ENCODE assay signal across 1 cellular context in the genomic region with DNA sequence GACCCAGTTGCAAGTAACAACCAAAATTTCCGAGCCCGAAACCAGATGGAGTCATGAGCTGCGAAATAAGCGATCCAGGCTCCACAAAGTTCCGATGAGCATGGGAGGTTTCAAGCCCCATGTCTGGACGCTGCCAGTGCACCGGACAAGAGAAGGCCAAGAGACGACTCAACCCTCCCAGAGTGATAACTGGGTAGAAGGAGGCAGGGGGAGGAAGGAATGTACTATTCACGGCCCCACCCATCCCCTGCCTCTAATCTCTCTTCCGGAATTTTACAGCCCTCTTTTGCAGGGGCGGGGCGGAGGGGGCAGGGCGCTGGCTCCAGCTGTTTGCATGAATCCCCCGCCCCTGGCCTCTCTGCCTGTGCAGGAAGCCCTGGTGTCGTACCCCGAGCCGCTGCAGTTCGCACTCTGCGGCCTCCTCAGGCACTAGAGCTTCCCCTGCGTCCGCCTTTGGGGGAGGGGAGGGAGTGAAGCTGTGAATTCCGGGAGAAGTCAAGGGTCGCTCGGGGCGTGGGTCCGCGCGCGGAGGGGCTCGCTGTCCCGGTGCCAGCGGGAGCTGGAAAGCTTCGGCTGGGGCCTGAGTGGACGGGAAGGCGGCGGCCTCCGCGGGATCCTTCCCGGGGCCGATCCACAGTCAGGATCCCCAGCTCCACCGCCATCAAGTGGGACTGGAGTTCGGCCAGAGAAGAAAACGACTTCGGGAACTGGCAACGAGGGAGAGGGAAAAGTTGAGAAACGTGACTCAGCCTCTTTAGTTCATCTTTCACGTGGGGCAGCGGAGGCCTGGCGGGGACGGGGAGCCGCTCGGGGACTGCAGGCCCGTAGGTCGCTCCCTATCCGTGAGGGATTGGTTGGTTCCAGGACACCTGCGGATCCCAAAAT.
TF ChIP-seq lines count a peak whose summit lies in the region.

No MANE protein-coding gene starts in this region.

TF ChIP-seq in WTC11, 78 proteins besides CTCF, POLR2A, EP300 and RAD21 (continued from another document):
- TF ChIP-seq, protein P1, sequence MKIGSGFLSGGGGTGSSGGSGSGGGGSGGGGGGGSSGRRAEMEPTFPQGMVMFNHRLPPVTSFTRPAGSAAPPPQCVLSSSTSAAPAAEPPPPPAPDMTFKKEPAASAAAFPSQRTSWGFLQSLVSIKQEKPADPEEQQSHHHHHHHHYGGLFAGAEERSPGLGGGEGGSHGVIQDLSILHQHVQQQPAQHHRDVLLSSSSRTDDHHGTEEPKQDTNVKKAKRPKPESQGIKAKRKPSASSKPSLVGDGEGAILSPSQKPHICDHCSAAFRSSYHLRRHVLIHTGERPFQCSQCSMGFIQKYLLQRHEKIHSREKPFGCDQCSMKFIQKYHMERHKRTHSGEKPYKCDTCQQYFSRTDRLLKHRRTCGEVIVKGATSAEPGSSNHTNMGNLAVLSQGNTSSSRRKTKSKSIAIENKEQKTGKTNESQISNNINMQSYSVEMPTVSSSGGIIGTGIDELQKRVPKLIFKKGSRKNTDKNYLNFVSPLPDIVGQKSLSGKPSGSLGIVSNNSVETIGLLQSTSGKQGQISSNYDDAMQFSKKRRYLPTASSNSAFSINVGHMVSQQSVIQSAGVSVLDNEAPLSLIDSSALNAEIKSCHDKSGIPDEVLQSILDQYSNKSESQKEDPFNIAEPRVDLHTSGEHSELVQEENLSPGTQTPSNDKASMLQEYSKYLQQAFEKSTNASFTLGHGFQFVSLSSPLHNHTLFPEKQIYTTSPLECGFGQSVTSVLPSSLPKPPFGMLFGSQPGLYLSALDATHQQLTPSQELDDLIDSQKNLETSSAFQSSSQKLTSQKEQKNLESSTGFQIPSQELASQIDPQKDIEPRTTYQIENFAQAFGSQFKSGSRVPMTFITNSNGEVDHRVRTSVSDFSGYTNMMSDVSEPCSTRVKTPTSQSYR (CRISPR knock-in tag; IDR thresholded peaks at IDR 0.05) = peak; percentile 86
- TF ChIP-seq, protein P2, sequence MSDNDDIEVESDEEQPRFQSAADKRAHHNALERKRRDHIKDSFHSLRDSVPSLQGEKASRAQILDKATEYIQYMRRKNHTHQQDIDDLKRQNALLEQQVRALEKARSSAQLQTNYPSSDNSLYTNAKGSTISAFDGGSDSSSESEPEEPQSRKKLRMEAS (CRISPR knock-in tag; IDR thresholded peaks at IDR 0.05) = peak; percentile 84
- peak; percentile 18; the same call in 1 of the 2 replicates for TF ChIP-seq CREM (CRISPR knock-in tag; IDR thresholded peaks at IDR 0.05)
- TF ChIP-seq, protein P3, sequence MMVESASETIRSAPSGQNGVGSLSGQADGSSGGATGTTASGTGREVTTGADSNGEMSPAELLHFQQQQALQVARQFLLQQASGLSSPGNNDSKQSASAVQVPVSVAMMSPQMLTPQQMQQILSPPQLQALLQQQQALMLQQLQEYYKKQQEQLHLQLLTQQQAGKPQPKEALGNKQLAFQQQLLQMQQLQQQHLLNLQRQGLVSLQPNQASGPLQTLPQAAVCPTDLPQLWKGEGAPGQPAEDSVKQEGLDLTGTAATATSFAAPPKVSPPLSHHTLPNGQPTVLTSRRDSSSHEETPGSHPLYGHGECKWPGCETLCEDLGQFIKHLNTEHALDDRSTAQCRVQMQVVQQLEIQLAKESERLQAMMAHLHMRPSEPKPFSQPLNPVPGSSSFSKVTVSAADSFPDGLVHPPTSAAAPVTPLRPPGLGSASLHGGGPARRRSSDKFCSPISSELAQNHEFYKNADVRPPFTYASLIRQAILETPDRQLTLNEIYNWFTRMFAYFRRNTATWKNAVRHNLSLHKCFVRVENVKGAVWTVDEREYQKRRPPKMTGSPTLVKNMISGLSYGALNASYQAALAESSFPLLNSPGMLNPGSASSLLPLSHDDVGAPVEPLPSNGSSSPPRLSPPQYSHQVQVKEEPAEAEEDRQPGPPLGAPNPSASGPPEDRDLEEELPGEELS (CRISPR knock-in tag; IDR thresholded peaks at IDR 0.05) = peak; percentile 41; the same call in 1 of the 2 replicates
- no peak for TF ChIP-seq NR3C1 (CRISPR knock-in tag; conservative IDR thresholded peaks at IDR 0.05; ENCODE audit: low read depth)
- TF ChIP-seq, protein P4, sequence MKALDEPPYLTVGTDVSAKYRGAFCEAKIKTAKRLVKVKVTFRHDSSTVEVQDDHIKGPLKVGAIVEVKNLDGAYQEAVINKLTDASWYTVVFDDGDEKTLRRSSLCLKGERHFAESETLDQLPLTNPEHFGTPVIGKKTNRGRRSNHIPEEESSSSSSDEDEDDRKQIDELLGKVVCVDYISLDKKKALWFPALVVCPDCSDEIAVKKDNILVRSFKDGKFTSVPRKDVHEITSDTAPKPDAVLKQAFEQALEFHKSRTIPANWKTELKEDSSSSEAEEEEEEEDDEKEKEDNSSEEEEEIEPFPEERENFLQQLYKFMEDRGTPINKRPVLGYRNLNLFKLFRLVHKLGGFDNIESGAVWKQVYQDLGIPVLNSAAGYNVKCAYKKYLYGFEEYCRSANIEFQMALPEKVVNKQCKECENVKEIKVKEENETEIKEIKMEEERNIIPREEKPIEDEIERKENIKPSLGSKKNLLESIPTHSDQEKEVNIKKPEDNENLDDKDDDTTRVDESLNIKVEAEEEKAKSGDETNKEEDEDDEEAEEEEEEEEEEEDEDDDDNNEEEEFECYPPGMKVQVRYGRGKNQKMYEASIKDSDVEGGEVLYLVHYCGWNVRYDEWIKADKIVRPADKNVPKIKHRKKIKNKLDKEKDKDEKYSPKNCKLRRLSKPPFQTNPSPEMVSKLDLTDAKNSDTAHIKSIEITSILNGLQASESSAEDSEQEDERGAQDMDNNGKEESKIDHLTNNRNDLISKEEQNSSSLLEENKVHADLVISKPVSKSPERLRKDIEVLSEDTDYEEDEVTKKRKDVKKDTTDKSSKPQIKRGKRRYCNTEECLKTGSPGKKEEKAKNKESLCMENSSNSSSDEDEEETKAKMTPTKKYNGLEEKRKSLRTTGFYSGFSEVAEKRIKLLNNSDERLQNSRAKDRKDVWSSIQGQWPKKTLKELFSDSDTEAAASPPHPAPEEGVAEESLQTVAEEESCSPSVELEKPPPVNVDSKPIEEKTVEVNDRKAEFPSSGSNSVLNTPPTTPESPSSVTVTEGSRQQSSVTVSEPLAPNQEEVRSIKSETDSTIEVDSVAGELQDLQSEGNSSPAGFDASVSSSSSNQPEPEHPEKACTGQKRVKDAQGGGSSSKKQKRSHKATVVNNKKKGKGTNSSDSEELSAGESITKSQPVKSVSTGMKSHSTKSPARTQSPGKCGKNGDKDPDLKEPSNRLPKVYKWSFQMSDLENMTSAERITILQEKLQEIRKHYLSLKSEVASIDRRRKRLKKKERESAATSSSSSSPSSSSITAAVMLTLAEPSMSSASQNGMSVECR (CRISPR knock-in tag; IDR thresholded peaks at IDR 0.05; ENCODE audit: borderline replicate concordance) = peak; percentile 65; the same call in 1 of the 2 replicates
- TF ChIP-seq, protein P5, sequence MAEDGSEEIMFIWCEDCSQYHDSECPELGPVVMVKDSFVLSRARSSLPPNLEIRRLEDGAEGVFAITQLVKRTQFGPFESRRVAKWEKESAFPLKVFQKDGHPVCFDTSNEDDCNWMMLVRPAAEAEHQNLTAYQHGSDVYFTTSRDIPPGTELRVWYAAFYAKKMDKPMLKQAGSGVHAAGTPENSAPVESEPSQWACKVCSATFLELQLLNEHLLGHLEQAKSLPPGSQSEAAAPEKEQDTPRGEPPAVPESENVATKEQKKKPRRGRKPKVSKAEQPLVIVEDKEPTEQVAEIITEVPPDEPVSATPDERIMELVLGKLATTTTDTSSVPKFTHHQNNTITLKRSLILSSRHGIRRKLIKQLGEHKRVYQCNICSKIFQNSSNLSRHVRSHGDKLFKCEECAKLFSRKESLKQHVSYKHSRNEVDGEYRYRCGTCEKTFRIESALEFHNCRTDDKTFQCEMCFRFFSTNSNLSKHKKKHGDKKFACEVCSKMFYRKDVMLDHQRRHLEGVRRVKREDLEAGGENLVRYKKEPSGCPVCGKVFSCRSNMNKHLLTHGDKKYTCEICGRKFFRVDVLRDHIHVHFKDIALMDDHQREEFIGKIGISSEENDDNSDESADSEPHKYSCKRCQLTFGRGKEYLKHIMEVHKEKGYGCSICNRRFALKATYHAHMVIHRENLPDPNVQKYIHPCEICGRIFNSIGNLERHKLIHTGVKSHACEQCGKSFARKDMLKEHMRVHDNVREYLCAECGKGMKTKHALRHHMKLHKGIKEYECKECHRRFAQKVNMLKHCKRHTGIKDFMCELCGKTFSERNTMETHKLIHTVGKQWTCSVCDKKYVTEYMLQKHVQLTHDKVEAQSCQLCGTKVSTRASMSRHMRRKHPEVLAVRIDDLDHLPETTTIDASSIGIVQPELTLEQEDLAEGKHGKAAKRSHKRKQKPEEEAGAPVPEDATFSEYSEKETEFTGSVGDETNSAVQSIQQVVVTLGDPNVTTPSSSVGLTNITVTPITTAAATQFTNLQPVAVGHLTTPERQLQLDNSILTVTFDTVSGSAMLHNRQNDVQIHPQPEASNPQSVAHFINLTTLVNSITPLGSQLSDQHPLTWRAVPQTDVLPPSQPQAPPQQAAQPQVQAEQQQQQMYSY (CRISPR knock-in tag; IDR thresholded peaks at IDR 0.05) = peak; percentile 63
- TF ChIP-seq SMAD4 (CRISPR knock-in tag; IDR thresholded peaks at IDR 0.05) = no peak
- TF ChIP-seq ZNF121 (CRISPR knock-in tag; IDR thresholded peaks at IDR 0.05) = no peak
- no peak for TF ChIP-seq ATF1 (CRISPR knock-in tag; IDR thresholded peaks at IDR 0.05)
- TF ChIP-seq, protein P6, sequence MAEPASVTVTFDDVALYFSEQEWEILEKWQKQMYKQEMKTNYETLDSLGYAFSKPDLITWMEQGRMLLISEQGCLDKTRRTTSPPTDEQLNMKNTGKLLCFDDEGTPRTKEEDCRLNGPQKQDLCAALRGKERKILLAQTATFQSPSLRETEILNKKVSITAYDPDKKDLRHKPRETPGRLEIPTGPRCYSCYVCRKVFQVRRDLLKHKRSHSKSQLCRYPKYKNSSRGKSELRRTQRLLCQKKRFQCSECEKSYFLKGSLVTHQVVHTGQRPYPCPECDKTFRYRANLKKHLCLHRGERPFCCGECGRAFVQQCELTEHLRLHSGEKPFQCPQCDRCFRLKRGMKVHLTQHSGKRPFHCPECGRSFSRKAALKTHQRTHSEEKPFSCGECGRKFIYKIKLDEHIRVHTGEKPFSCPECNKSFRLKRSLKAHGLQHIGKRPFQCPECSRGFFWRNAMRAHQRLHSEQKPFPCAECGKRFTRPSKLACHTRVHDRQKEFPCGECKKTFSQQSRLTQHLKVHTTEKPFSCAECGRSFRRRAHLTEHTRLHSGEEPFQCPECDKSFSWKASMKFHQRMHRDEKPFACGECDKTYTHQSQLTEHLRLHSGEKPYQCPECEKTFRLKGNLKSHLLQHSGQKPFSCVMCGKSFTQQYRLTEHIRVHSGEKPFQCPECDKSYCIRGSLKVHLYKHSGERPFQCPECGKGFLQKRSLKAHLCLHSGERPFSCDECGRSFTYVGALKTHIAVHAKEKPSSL (CRISPR knock-in tag; conservative IDR thresholded peaks at IDR 0.05) = 0 out of 2 replicates have a peak, but pooled peaks have one; percentile 39
- TF ChIP-seq FOXK1 (CRISPR knock-in tag; IDR thresholded peaks at IDR 0.05) = peak; percentile 26; the same call in 1 of the 2 replicates
- 0 out of 2 replicates have a peak, but pooled peaks have one; percentile 23 for TF ChIP-seq ZNF232 (CRISPR knock-in tag; IDR thresholded peaks at IDR 0.05)
- TF ChIP-seq, protein P7, sequence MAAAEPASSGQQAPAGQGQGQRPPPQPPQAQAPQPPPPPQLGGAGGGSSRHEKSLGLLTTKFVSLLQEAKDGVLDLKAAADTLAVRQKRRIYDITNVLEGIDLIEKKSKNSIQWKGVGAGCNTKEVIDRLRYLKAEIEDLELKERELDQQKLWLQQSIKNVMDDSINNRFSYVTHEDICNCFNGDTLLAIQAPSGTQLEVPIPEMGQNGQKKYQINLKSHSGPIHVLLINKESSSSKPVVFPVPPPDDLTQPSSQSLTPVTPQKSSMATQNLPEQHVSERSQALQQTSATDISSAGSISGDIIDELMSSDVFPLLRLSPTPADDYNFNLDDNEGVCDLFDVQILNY (CRISPR knock-in tag; IDR thresholded peaks at IDR 0.05) = peak; percentile 45; the same call in 1 of the 2 replicates
- TF ChIP-seq SMAD3 (CRISPR knock-in tag; IDR thresholded peaks at IDR 0.05; ENCODE audit: borderline replicate concordance) = no peak
- peak; percentile 64 for TF ChIP-seq TEAD1 (CRISPR knock-in tag; IDR thresholded peaks at IDR 0.05)
- TF ChIP-seq JAZF1 (CRISPR knock-in tag; IDR thresholded peaks at IDR 0.05) = no peak
- TF ChIP-seq, protein P8, sequence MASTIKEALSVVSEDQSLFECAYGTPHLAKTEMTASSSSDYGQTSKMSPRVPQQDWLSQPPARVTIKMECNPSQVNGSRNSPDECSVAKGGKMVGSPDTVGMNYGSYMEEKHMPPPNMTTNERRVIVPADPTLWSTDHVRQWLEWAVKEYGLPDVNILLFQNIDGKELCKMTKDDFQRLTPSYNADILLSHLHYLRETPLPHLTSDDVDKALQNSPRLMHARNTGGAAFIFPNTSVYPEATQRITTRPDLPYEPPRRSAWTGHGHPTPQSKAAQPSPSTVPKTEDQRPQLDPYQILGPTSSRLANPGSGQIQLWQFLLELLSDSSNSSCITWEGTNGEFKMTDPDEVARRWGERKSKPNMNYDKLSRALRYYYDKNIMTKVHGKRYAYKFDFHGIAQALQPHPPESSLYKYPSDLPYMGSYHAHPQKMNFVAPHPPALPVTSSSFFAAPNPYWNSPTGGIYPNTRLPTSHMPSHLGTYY (CRISPR knock-in tag; IDR thresholded peaks at IDR 0.05) = 0 out of 2 replicates have a peak, but pooled peaks have one; percentile 65
